In the genomic region with DNA sequence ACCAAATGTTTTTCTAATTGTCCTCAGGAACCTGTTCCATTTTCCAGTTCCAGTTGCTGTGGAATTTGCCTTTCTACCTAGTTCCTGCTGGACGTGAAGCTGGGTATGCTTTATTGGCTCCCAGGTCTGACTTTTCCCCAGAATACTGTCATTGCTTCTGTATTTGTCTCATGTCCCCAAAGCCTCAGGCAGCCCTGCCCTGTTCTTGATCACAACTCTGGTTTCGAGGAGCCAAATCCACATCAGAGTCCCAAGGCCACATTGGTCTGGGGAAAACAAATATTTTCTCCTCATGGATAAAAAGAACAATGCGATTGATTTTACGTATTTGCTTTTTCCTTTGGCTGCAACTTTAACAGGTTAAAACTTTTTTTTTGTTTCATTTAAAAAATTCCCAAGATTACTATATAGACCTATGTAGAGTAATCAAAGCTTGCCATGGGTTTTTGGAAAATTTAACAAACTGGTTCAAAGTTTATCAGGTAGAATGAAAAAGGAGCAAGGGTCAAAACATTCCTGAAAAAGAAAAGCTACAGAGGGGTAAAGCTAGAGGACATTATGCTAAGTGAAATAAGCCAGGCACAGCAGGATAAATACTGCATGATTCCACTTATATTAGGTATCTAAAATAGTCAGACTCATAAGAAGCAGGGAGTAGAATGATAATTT, we compare ENCODE assay signal across 28 cellular contexts.
"Had no signal": no experiment of that assay in that cellular context is flagged by ENCODE, and none has a peak within 500 bp of the region (broad histone marks: within the 10 kb centered on the region; RNA-seq: fewer than 3 reads in every experiment).

No MANE protein-coding gene starts in this region.

- H3K9me3 ChIP-seq: adrenal gland, SJCRH30 had no signal

- H3K36me3 ChIP-seq: adrenal gland, SJCRH30, WERI-Rb-1 had no signal

- H3K27me3 ChIP-seq: adrenal gland, SJCRH30 had no signal

- H3K27ac ChIP-seq: adrenal gland, SJCRH30, SK-N-MC, WERI-Rb-1 had no signal

- ATAC-seq: activated CD8-positive, alpha-beta T cell treated with anti-CD3 and anti-CD28 coated beads, Interleukin-2, amount 10 ng/mL, durations not matched to agents 7 days and 5 days; Panc1 had no signal

- H3K4me1 ChIP-seq: adrenal gland, SJCRH30 had no signal

- DNase-seq: activated CD4-positive, alpha-beta T cell treated with anti-CD3 and anti-CD28 coated beads for 1 hour; activated CD4-positive, alpha-beta T cell treated with anti-CD3 and anti-CD28 coated beads, Interleukin-2, amount 10 ng/mL, durations not matched to agents 7 days and 5 days; activated CD4-positive, alpha-beta T cell treated with anti-CD3 and anti-CD28 coated beads, Interleukin-2, amount 50 U/mL, for 48 hours; activated CD4-positive, CD25-positive, alpha-beta regulatory T cell; activated CD8-positive, alpha-beta T cell treated with anti-CD3 and anti-CD28 coated beads, Interleukin-2, amount 10 ng/mL, durations not matched to agents 7 days and 5 days; activated gamma-delta T cell; activated naive CD4-positive, alpha-beta T cell treated with Interleukin-2 at 50 U/mL for 16 hours; activated naive CD8-positive, alpha-beta T cell treated with anti-CD3 and anti-CD28 coated beads, Interleukin-2, amount 10 ng/mL, durations not matched to agents 7 days and 5 days; activated T-cell treated with anti-CD3 and anti-CD28 coated beads, Interleukin-2, amount 50 U/mL, for 24 hours; adrenal gland; caudate nucleus; cerebellar nuclear complex; NCI-H1092 treated with DMSO at 0.1 percent for 48 hours; NCI-H1417; NCI-H146; NCI-H187; NCI-H2029 treated with DMSO at 0.1 percent for 48 hours; NCI-H2107; NCI-H2171; NCI-H510A; NCI-H526; NCI-H748 treated with DMSO at 0.1 percent for 48 hours; SHP77; SJCRH30; T1000; WERI-Rb-1 had no signal

- H3K4me3 ChIP-seq: adrenal gland, SJCRH30, SK-N-MC had no signal
